Comparison of ENCODE assay signal across 10 cellular contexts in the genomic region with DNA sequence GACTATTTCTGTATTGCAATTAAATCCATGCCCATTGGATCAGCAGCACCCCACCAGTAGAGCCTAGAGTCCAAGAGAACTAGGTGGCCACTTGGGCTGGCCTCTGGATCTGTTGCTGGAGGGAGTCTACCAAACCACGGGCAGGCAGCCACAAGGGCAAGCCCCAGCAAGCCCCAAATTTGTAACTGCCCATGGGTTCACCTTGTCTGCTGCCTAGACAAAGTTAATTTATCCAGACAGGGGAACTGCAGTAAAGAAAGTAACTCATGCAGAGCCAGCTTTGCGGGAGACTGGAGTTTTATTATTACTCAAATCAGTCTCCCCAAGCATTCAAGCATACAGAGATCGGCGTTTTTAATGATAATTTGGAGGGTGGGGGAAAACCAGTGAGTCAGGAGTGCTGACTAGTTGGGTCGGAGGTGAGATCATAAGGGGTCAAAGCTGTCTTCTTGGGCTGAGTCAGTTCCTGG.
DNase-seq lines count a peak whose midpoint lies in the region; ATAC-seq, FAIRE-seq and TF ChIP-seq lines count a peak whose summit lies in the region.
"Had no signal": no experiment of that assay in that cellular context is flagged by ENCODE, and none has a peak within 500 bp of the region (broad histone marks: within the 10 kb centered on the region; RNA-seq: fewer than 3 reads in every experiment).

No MANE protein-coding gene starts in this region.

- dilution Hi-C loops in keratinocyte (cut with MboI; ENCODE audit: extremely low pct_ligation_motif_present, low sequenced_read_pairs): no loop called here

- no peaks in the 10 kb centered on the region for H3K79me2 ChIP-seq in keratinocyte (ENCODE audit: control insufficient read depth, insufficient read depth, low read length)

- no peak overlapping the region for H3K27ac Mint-ChIP-seq in CD14-positive monocyte

- H3K9me3 ChIP-seq in keratinocyte (ENCODE audit: control insufficient read depth, low read depth, low read length) (no peaks in the 10 kb centered on the region), psoas muscle (peaks cover 3% of the 10 kb centered on the region)
- H3K9me3 ChIP-seq: HAP-1 had no signal

- peak overlapping the region; percentile 17 for H3K27ac ChIP-seq in keratinocyte (ENCODE audit: control insufficient read depth, insufficient read depth, low read length)
- H3K27ac ChIP-seq in psoas muscle: no peak overlapping the region

- WGBS in psoas muscle, 3 donors: 65 to 76% (median 74%) methylated on average over 5 of the region's 5 CpGs

- no peaks in the 10 kb centered on the region for H3K36me3 Mint-ChIP-seq in CD14-positive monocyte

- DNase-seq in keratinocyte (ENCODE audit: low read depth, low spot score): no peak
- no peak for DNase-seq in CD14-positive monocyte (ENCODE audit: low spot score)
- no peak for DNase-seq in GOT3 (lab: John Stamatoyannopoulos, UW)
- DNase-seq in D341Med (ENCODE audit: low spot score): no peak
- DNase-seq in psoas muscle: no peak

- TF ChIP-seq CTCF in keratinocyte (optimal IDR thresholded peaks at IDR 0.05 in 1 of 3, IDR thresholded peaks at IDR 0.05 in 1 of 3, conservative IDR thresholded peaks at IDR 0.05 in 1 of 3; ENCODE audit: extremely low read depth in 1 of 3, insufficient read depth in 2 of 3, low read length in 3 of 3) (no peak), CD14-positive monocyte (IDR thresholded peaks at IDR 0.05) (no peak), psoas muscle (IDR thresholded peaks at IDR 0.05) (no peak)

- H3K9ac ChIP-seq in keratinocyte (ENCODE audit: control insufficient read depth, extremely low read depth, insufficient read depth, low read length): no peak overlapping the region

- H3K4me3 ChIP-seq in keratinocyte (ENCODE audit: control insufficient read depth in 2 of 3, extremely low read depth in 1 of 3, insufficient read depth in 2 of 3, low read depth in 1 of 3, low read length in 3 of 3) (no peak overlapping the region), psoas muscle (no peak overlapping the region)
- H3K4me3 ChIP-seq: HAP-1 had no signal

- ATAC-seq in GM18502 (IDR thresholded peaks at IDR 0.05; ENCODE audit: poor library complexity, unreplicated experiment): peak; percentile 77
- peak; percentile 58 for ATAC-seq in GM21526 (IDR thresholded peaks at IDR 0.05; ENCODE audit: low FRiP score, unreplicated experiment)
- peak; percentile 71 for ATAC-seq in HG03571 (IDR thresholded peaks at IDR 0.05; ENCODE audit: unreplicated experiment)
- no peak for ATAC-seq in psoas muscle

- no peaks in the 10 kb centered on the region for H3K9me1 ChIP-seq in keratinocyte (ENCODE audit: control insufficient read depth, extremely low read depth, insufficient read depth, low read length)

- intact Hi-C loops in CD14-positive monocyte (cut with micrococcal nuclease): no loop called here
- intact Hi-C loops in psoas muscle (cut with DNase I): no loop called here

- H3K4me1 ChIP-seq in keratinocyte (ENCODE audit: control insufficient read depth, extremely low read depth, insufficient read depth, low read length): peaks cover 10% of the 10 kb centered on the region
- no peaks in the 10 kb centered on the region for H3K4me1 ChIP-seq in psoas muscle
- H3K4me1 ChIP-seq: HAP-1 had no signal

- no peaks in the 10 kb centered on the region for H3K4me1 Mint-ChIP-seq in CD14-positive monocyte

- H3K27me3 Mint-ChIP-seq in CD14-positive monocyte (ENCODE audit: low read depth in 3 of 3): peaks cover 0 to 5% (median 3%) of the 10 kb centered on the region in 3 donors

- no peak overlapping the region for H3K4me3 Mint-ChIP-seq in CD14-positive monocyte

- H3K36me3 ChIP-seq in keratinocyte (ENCODE audit: control insufficient read depth in 2 of 2, extremely low read depth in 1 of 2, insufficient read depth in 2 of 2, low read length in 2 of 2) (no peaks in the 10 kb centered on the region), psoas muscle (ENCODE audit: insufficient read depth in 1 of 2, low read depth in 1 of 2) (no peaks in the 10 kb centered on the region)
- H3K36me3 ChIP-seq: HAP-1 had no signal

- no peak for FAIRE-seq in keratinocyte (lab: Jason Lieb, UNC)
- FAIRE-seq: TTC549 had no signal

- H2AFZ ChIP-seq in keratinocyte (ENCODE audit: control insufficient read depth, low read length): no peak overlapping the region

- H3K9me3 Mint-ChIP-seq in CD14-positive monocyte: peaks cover 3 to 23% (median 7%) of the 10 kb centered on the region in 7 donors

- H3K27me3 ChIP-seq in keratinocyte (ENCODE audit: control insufficient read depth, extremely low read depth, insufficient read depth, low read length) (no peaks in the 10 kb centered on the region), psoas muscle (ENCODE audit: insufficient read depth in 3 of 3, low read length in 2 of 3) (no peaks in the 10 kb centered on the region)

- H3K4me2 ChIP-seq in keratinocyte (ENCODE audit: control insufficient read depth, extremely low read depth, insufficient read depth, low read depth, low read length): peak overlapping the region; percentile 31

- no peaks in the 10 kb centered on the region for H4K20me1 ChIP-seq in keratinocyte (ENCODE audit: control insufficient read depth, extremely low read depth, insufficient read depth, low read length)

Comparison
In these comparisons a context has a peak if more than half of its experiments do, and no peak if none do; other contexts are left out.
1. ATAC-seq: peak in GM18502 (single experiment), GM21526 (single experiment) and HG03571 (single experiment); none in psoas muscle (0 of 4).